ENCODE assay signal across 18 cellular contexts in the genomic region with DNA sequence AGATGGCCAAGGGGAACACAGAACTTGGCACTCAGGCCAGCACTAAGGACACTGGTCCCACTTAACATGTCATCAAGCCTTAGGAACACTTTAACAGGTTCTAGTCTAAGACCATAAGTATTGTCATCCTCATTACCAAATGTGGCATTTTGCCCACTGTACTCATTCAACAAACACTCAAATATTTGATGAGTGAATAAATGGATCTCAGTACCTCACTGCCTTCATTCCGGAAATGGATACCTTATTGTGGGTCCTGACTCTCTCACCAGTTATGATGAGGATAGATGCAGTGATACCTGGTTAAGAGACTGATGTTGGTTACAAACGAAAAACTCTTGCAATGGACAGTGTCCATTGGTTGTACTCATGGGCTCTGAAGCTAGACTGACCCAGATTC.
"Had no signal": no experiment of that assay in that cellular context is flagged by ENCODE, and none has a peak within 500 bp of the region (broad histone marks: within the 10 kb centered on the region; RNA-seq: fewer than 3 reads in every experiment).

No MANE protein-coding gene starts in this region.

- H3K36me3 Mint-ChIP-seq: memory B cell; stimulated activated memory B cell treated with anti-CD40 and anti-IgM and Interleukin-4, amounts not matched to agents 10 μg/mL and 1 μg/mL and 100 μg/mL, for 72 hours had no signal

- H3K4me3 ChIP-seq: colonic mucosa, heart right ventricle, left lung, lower lobe of right lung, prostate gland, right lobe of liver, stomach, thoracic aorta, transverse colon had no signal

- ATAC-seq: left lung; lower lobe of right lung; right lobe of liver; stimulated activated memory B cell treated with anti-CD40 and anti-IgM and Interleukin-4, amounts not matched to agents 10 μg/mL and 1 μg/mL and 100 μg/mL, for 72 hours had no signal

- H3K36me3 ChIP-seq: colonic mucosa, heart right ventricle, left lung, lower lobe of right lung, prostate gland, right lobe of liver, stomach, thoracic aorta, transverse colon had no signal

- H3K4me1 ChIP-seq: colonic mucosa, left lung, parathyroid adenoma, prostate gland, transverse colon had no signal

- H3K27me3 Mint-ChIP-seq: stimulated activated memory B cell treated with anti-CD40 and anti-IgM and Interleukin-4, amounts not matched to agents 10 μg/mL and 1 μg/mL and 100 μg/mL, for 72 hours had no signal

- H3K4me1 Mint-ChIP-seq: memory B cell; stimulated activated memory B cell treated with anti-CD40 and anti-IgM and Interleukin-4, amounts not matched to agents 10 μg/mL and 1 μg/mL and 100 μg/mL, for 72 hours had no signal

- H3K9me3 ChIP-seq: colonic mucosa, heart right ventricle, left lung, lower lobe of right lung, prostate gland, right lobe of liver, stomach, thoracic aorta, transverse colon had no signal

- DNase-seq: colonic mucosa; dermis blood vessel endothelial cell; heart right ventricle; hypothalamus; left lung; lower lobe of right lung; midbrain; right lobe of liver; stimulated activated CD4-positive, alpha-beta T cell treated with anti-CD3 and anti-CD28 coated beads, Interleukin-4, amount 100 ng/mL, for 24 hours; stomach; substantia nigra; transverse colon had no signal

- H3K4me3 Mint-ChIP-seq: memory B cell; nephron; stimulated activated memory B cell treated with anti-CD40 and anti-IgM and Interleukin-4, amounts not matched to agents 10 μg/mL and 1 μg/mL and 100 μg/mL, for 72 hours had no signal

- H3K27ac Mint-ChIP-seq: memory B cell; nephron; stimulated activated memory B cell treated with anti-CD40 and anti-IgM and Interleukin-4, amounts not matched to agents 10 μg/mL and 1 μg/mL and 100 μg/mL, for 72 hours had no signal

- H3K27me3 ChIP-seq: colonic mucosa, heart right ventricle, left lung, right lobe of liver, stomach, transverse colon had no signal

- H3K27ac ChIP-seq: colonic mucosa, heart right ventricle, left lung, lower lobe of right lung, parathyroid adenoma, prostate gland, right lobe of liver, stomach, thoracic aorta, transverse colon had no signal
